Comparison of ENCODE assay signal across 10 cellular contexts in the genomic region with DNA sequence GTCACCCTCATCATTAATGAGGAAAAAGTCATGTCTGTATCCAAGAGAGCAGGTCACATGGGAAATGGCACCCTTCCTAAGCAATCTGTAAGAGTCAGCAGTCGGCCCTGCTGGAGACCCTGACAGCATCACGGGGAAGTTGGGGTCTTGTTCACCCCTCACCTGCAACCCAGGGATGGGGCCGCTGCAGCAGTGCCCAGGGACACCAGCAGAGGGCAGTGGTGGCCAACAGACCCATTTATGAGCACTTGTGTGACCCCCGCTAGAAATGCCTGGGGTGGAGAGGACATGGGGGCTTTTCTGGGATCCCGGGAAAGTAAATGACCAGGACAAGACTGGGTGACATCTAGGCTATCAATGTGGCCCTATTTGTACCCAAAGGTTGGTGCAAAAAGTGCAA. TPM values are rescaled to one million over a fixed set of nuclear protein-coding genes. Genes with fewer than 3 reads are reported as not detected.
DNase-seq lines count a peak whose midpoint lies in the region; ATAC-seq and TF ChIP-seq lines count a peak whose summit lies in the region.
"Had no signal": no experiment of that assay in that cellular context is flagged by ENCODE, and none has a peak within 500 bp of the region (broad histone marks: within the 10 kb centered on the region; RNA-seq: fewer than 3 reads in every experiment).

No MANE protein-coding gene starts in this region.

- intact Hi-C loops in spleen (cut with DNase I; ENCODE audit: low total_unique reads), result no loop called here

- H3K4me1 ChIP-seq in RWPE2 (ENCODE audit: insufficient read depth, poor library complexity, severe bottlenecking), result no peaks in the 10 kb centered on the region
- no peaks in the 10 kb centered on the region for H3K4me1 ChIP-seq in spleen

- DNase-seq in GM10266 (ENCODE audit: extremely low spot score), result peak; percentile 55
- no peak for DNase-seq in RWPE2 (ENCODE audit: low spot score)
- DNase-seq in central memory CD4-positive, alpha-beta T cell, result peak; percentile 8
- DNase-seq in spleen, result no peak
- no peak for DNase-seq in NCI-H510A (lab: John Stamatoyannopoulos, UW)
- no peak for DNase-seq in SIG-M5 treated with dmso at 0.1 percent for 504 hours (lab: John Stamatoyannopoulos, UW; ENCODE audit: unreplicated experiment)

- H3K4me3 ChIP-seq in RWPE2 (ENCODE audit: severe bottlenecking), result no peak overlapping the region
- no peak overlapping the region for H3K4me3 ChIP-seq in spleen

- H3K27me3 ChIP-seq in RWPE2 (ENCODE audit: insufficient read depth, poor library complexity, severe bottlenecking) (no peaks in the 10 kb centered on the region), spleen (replicated peaks in 1 of 7) (peaks cover 0 to 9% (median 0%) of the 10 kb centered on the region in 7 donors)

- TF ChIP-seq CTCF in GM10266 (IDR thresholded peaks at IDR 0.05; ENCODE audit: control insufficient read depth, insufficient read depth, low read depth, missing control alignments) (peak; percentile 78), RWPE2 (IDR thresholded peaks at IDR 0.05; ENCODE audit: poor library complexity, severe bottlenecking) (peak; percentile 69), spleen (IDR thresholded peaks at IDR 0.05 in 8 of 11, conservative IDR thresholded peaks at IDR 0.05 in 3 of 11) (peak in 10 of 11 experiments; percentile 12 to 75 (median 56))

- H3K36me3 ChIP-seq in RWPE2 (ENCODE audit: low read depth) (no peaks in the 10 kb centered on the region), spleen (no peaks in the 10 kb centered on the region)

- no peaks in the 10 kb centered on the region for H3K9me3 ChIP-seq in RWPE2 (ENCODE audit: severe bottlenecking)
- no peaks in the 10 kb centered on the region for H3K9me3 ChIP-seq in spleen

- WGBS in spleen, 5 donors, result 33 to 62% (median 38%) methylated on average over 5 of the region's 5 CpGs; no CpG with 5 or more reads in 1 of the 5 donors

- ATAC-seq in RWPE2 (ENCODE audit: low read depth) (no peak), HG02973 (IDR thresholded peaks at IDR 0.05; ENCODE audit: unreplicated experiment) (no peak), GM19023 (IDR thresholded peaks at IDR 0.05; ENCODE audit: unreplicated experiment) (no peak)

- H3K27ac ChIP-seq in RWPE2 (ENCODE audit: poor library complexity, severe bottlenecking) (no peak overlapping the region), spleen (no peak overlapping the region)

- TF ChIP-seq POLR2A in spleen (IDR thresholded peaks at IDR 0.05), result no peak

RNA-seq across cellular contexts. Expression of a gene that starts 35.9 kb away (rescaled TPM):
- total RNA-seq in spleen, result not detected
- not detected for polyA plus RNA-seq in spleen
- total RNA-seq: activated CD8-positive, alpha-beta memory T cell treated with anti-CD3 and anti-CD28 coated beads for 36 hours; mononuclear cell had no signal

Comparison
In these comparisons a context has a peak if more than half of its experiments do, and no peak if none do; other contexts are left out.
1. DNase-seq: peak in GM10266 (single experiment) and central memory CD4-positive, alpha-beta T cell (single experiment); none in RWPE2 (single experiment), spleen (single experiment), NCI-H510A (single experiment) and SIG-M5 treated with dmso at 0.1 percent for 504 hours (single experiment).
2. Peak in every context shown above with its lines, with median percentiles within 50 percentile points of each other: CTCF ChIP-seq.